27 cellular contexts compared by ENCODE assay signal in the genomic region with DNA sequence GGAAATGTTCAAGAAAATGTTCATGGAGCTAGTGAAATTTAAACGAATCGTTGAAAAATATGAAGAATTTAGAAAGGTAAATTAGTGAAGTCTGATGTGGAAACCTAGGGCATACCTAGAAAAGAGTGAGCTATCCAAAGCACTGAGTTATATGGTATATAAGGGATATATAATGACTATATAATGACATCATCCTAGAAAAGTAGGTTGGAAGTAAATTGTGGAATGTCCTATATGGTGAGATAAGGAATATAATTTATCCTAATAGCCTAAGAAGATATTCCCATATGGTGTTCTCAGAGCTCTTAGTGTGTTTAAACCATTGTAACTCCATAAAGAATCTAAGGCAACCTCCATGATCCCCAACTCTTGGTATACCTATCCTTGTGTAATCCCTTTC.
"Had no signal": no experiment of that assay in that cellular context is flagged by ENCODE, and none has a peak within 500 bp of the region (broad histone marks: within the 10 kb centered on the region; RNA-seq: fewer than 3 reads in every experiment).

No MANE protein-coding gene starts in this region.

- ATAC-seq: stimulated activated effector memory CD8-positive, alpha-beta T cell treated with anti-CD3 and anti-CD28 coated beads, Interleukin-12 subunit alpha, Interleukin-12 subunit beta, amount 100 ng/mL, for 72 hours; stimulated activated memory B cell treated with anti-CD40 and anti-IgM and Interleukin-4, amounts not matched to agents 10 μg/mL and 1 μg/mL and 100 μg/mL, for 72 hours; stimulated activated naive B cell treated with anti-CD40 and anti-IgM and Interleukin-4, amounts not matched to agents 10 μg/mL and 1 μg/mL and 100 μg/mL, for 72 hours; stimulated activated naive CD8-positive, alpha-beta T cell treated with anti-CD3 and anti-CD28 coated beads, Interleukin-15, amount 100 ng/mL, for 72 hours; stimulated activated naive CD8-positive, alpha-beta T cell treated with anti-CD3 and anti-CD28 coated beads, Interleukin-15, Interleukin-2, amounts not matched to agents 100 U/mL and 50 U/mL, for 24 hours had no signal

- H3K27ac ChIP-seq: stomach, suprapubic skin, testis, thoracic aorta, thyroid gland, tibial artery, tibial nerve, transverse colon, upper lobe of left lung, upper lobe of right lung, uterus, vagina had no signal

- H3K36me3 ChIP-seq: stomach, suprapubic skin, thoracic aorta, thyroid gland, tibial artery, tibial nerve, transverse colon, upper lobe of left lung, upper lobe of right lung, uterus, vagina had no signal

- FAIRE-seq: urothelium cell line had no signal

- H3K27me3 ChIP-seq: stomach, suprapubic skin, testis, thyroid gland, tibial artery, tibial nerve, transverse colon, upper lobe of left lung, upper lobe of right lung, uterus, vagina had no signal

- DNase-seq: stimulated activated CD4-positive, alpha-beta T cell treated with anti-CD3 and anti-CD28 coated beads, Interleukin-2, amount 100 ng/mL, for 48 hours; stimulated activated CD4-positive, alpha-beta T cell treated with anti-CD3 and anti-CD28 coated beads, Interleukin-4, amount 100 ng/mL, for 1 hour; stimulated activated CD4-positive, alpha-beta T cell treated with anti-CD3 and anti-CD28 coated beads, Interleukin-4, amount 100 ng/mL, for 24 hours; stimulated activated CD4-positive, alpha-beta T cell treated with anti-CD3 and anti-CD28 coated beads, Interleukin-4, amount 100 ng/mL, for 4 hours; stimulated activated CD8-positive, alpha-beta memory T cell treated with anti-CD3 and anti-CD28 coated beads, Interleukin-4, amount 100 ng/mL, for 48 hours; stimulated activated naive B cell treated with anti-CD40 and anti-IgM and Interleukin-4, amounts not matched to agents 10 μg/mL and 1 μg/mL and 100 μg/mL, for 72 hours; stimulated activated naive CD4-positive, alpha-beta T cell; stimulated activated naive CD4-positive, alpha-beta T cell treated with Interleukin-2 at 50 U/mL for 16 hours; stimulated activated naive CD8-positive, alpha-beta T cell treated with anti-CD3 and anti-CD28 coated beads, Interleukin-15, amount 100 ng/mL, for 72 hours; stimulated activated naive CD8-positive, alpha-beta T cell treated with anti-CD3 and anti-CD28 coated beads, Interleukin-15, Interleukin-2, amounts not matched to agents 100 U/mL and 50 U/mL, for 24 hours; stomach; substantia nigra; testis; thyroid gland; tibial artery; transverse colon; trophoblast cell; upper lobe of left lung; upper lobe of right lung; uterus had no signal

- H3K9me3 ChIP-seq: suprapubic skin, testis, thoracic aorta, thyroid gland, tibial artery, tibial nerve, transverse colon, upper lobe of left lung, upper lobe of right lung, uterus, vagina had no signal

- H3K4me1 ChIP-seq: stomach, suprapubic skin, testis, thyroid gland, tibial artery, tibial nerve, transverse colon, upper lobe of left lung, upper lobe of right lung, uterus, vagina had no signal

- H3K4me3 ChIP-seq: stomach, suprapubic skin, testis, thoracic aorta, thyroid gland, tibial artery, tibial nerve, transverse colon, upper lobe of left lung, upper lobe of right lung, uterus, vagina had no signal
